Comparison of ENCODE assay signal across 9 cellular contexts in the genomic region with DNA sequence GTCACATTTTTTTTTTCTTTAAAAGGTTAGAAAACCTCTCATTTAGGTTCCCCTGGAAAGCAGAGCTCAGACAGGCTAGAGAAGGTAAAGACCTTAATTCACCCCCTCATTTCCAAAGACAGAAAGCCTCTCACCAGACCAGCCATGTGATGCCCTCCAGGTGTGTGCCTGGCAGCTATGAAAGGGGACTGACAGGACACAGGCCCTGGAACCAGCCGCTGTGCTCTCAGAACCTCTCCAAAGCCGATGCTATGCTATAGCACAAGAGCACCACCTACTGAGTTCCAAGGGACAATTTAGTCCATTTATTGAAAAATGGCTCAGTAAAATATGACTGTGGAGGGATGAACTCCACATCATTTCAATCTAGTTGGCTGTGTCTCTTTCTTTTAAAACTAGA. TPM values are rescaled to one million over a fixed set of nuclear protein-coding genes. Genes with fewer than 3 reads are reported as not detected.
A peak's percentile ranks its signal among the peaks of the same experiment; 100 is the strongest.
DNase-seq lines count a peak whose midpoint lies in the region; ATAC-seq lines count a peak whose summit lies in the region.
"Had no signal": no experiment of that assay in that cellular context is flagged by ENCODE, and none has a peak within 500 bp of the region (broad histone marks: within the 10 kb centered on the region; RNA-seq: fewer than 3 reads in every experiment).

No MANE protein-coding gene starts in this region.

- no peaks in the 10 kb centered on the region for H3K9me3 Mint-ChIP-seq in activated CD8-positive, alpha-beta T cell treated with anti-CD3 and anti-CD28 coated beads, Interleukin-2, amount 10 ng/mL, durations not matched to agents 7 days and 5 days (ENCODE audit: insufficient read depth)

- H3K36me3 Mint-ChIP-seq in activated CD8-positive, alpha-beta T cell treated with anti-CD3 and anti-CD28 coated beads, Interleukin-2, amount 10 ng/mL, durations not matched to agents 7 days and 5 days (ENCODE audit: low read depth): peaks cover 6% of the 10 kb centered on the region

- no peak overlapping the region for H3K4me3 Mint-ChIP-seq in activated CD8-positive, alpha-beta T cell treated with anti-CD3 and anti-CD28 coated beads, Interleukin-2, amount 10 ng/mL, durations not matched to agents 7 days and 5 days
- H3K4me3 Mint-ChIP-seq: B cell had no signal

- peaks cover 2% of the 10 kb centered on the region for H3K27me3 Mint-ChIP-seq in activated CD8-positive, alpha-beta T cell treated with anti-CD3 and anti-CD28 coated beads, Interleukin-2, amount 10 ng/mL, durations not matched to agents 7 days and 5 days (ENCODE audit: low read depth)
- H3K27me3 Mint-ChIP-seq: B cell had no signal

- H3K27ac Mint-ChIP-seq in activated CD8-positive, alpha-beta T cell treated with anti-CD3 and anti-CD28 coated beads, Interleukin-2, amount 10 ng/mL, durations not matched to agents 7 days and 5 days: no peak overlapping the region
- H3K27ac Mint-ChIP-seq: B cell had no signal

- DNase-seq in NCI-H2171 treated with DMSO at 0.1 percent for 48 hours (lab: John Stamatoyannopoulos, UW) (peak; percentile 51), NCI-H2171 (lab: John Stamatoyannopoulos, UW) (no peak), NCI-H146 (lab: John Stamatoyannopoulos, UW) (peak; percentile 83), iris pigment epithelial cell (ENCODE audit: low read depth) (peak; percentile 35), 8988T (no peak)
- peak; percentile 28 for DNase-seq in activated CD8-positive, alpha-beta T cell treated with anti-CD3 and anti-CD28 coated beads, Interleukin-2, amount 10 ng/mL, durations not matched to agents 7 days and 5 days
- DNase-seq in activated T-cell treated with anti-CD3 and anti-CD28 coated beads, Interleukin-2, amount 50 U/mL, for 1 hour: no peak

- CTCF ChIA-PET in activated CD8-positive, alpha-beta T cell treated with anti-CD3 and anti-CD28 coated beads, Interleukin-2, amount 10 ng/mL, durations not matched to agents 7 days and 5 days (lab: Charles Lee): interaction anchor here (0.7 to 1.2 kb wide), 6 partner anchors 80 to 587 kb away, joined by 3 to 6 read pairs (median 3); no protein-coding TSS in a partner anchor

- peaks cover 44% of the 10 kb centered on the region for H3K4me1 Mint-ChIP-seq in activated CD8-positive, alpha-beta T cell treated with anti-CD3 and anti-CD28 coated beads, Interleukin-2, amount 10 ng/mL, durations not matched to agents 7 days and 5 days (ENCODE audit: low read depth)

- no peak for ATAC-seq in activated CD8-positive, alpha-beta T cell treated with anti-CD3 and anti-CD28 coated beads, Interleukin-2, amount 10 ng/mL, durations not matched to agents 7 days and 5 days
- ATAC-seq in HG03135 (IDR thresholded peaks at IDR 0.05; ENCODE audit: unreplicated experiment): no peak

- POLR2A ChIA-PET in activated CD8-positive, alpha-beta T cell treated with anti-CD3 and anti-CD28 coated beads, Interleukin-2, amount 10 ng/mL, durations not matched to agents 7 days and 5 days (lab: Charles Lee): no interaction called here

RNA-seq across cellular contexts. Expression of a gene that starts 48.8 kb away (rescaled TPM):
- 10 to 100 TPM; 18.2 to 19.0 TPM for total RNA-seq in activated CD8-positive, alpha-beta T cell treated with anti-CD3 and anti-CD28 coated beads, Interleukin-2, amount 10 ng/mL, durations not matched to agents 7 days and 5 days

Comparison
In these comparisons a context has a peak if more than half of its experiments do, and no peak if none do; other contexts are left out.
1. DNase-seq: peak in NCI-H2171 treated with DMSO at 0.1 percent for 48 hours (single experiment), NCI-H146 (single experiment), activated CD8-positive, alpha-beta T cell treated with anti-CD3 and anti-CD28 coated beads, Interleukin-2, amount 10 ng/mL, durations not matched to agents 7 days and 5 days (single experiment) and iris pigment epithelial cell (single experiment); none in NCI-H2171 (single experiment), activated T-cell treated with anti-CD3 and anti-CD28 coated beads, Interleukin-2, amount 50 U/mL, for 1 hour (single experiment) and 8988T (single experiment).